10 cellular contexts compared by ENCODE assay signal in the genomic region with DNA sequence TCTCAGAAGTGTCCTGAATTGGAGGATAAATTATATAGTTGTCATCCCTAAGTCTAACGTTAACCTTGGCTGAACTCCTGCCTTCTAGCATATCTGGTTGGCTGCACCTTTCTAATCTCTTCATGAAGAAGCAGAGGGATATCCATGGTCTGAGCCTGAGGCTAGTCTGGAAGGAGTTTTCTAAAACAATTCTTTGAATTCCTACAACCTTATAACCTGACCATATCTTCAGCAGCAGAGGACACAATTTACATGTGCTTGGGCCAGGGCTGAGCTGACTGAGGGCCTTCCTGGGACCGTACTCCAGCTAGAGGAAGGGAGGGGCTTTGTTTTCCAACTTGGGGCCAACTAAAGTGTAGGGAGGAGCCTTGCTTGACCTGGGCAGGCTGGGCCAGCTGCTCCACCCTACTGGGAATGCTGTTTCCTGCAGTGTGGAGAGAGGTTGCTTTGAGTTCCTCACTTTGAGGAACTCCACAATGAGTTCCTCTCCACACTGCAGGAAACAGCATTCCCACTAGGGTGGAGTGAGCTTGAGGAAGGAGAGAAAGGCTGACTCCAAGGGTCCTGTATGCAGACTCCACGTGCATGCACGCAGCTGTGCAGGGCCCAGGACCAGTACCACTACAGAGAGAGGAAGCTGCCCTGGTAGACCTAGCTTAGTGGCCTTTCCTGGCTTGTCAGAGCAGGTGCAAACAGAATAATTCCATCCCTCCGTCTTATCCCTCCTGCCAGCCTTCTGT. TPM values are rescaled to one million over a fixed set of nuclear protein-coding genes. Genes with fewer than 3 reads are reported as not detected.
DNase-seq lines count a peak whose midpoint lies in the region; ATAC-seq and TF ChIP-seq lines count a peak whose summit lies in the region.
"Had no signal": no experiment of that assay in that cellular context is flagged by ENCODE, and none has a peak within 500 bp of the region (broad histone marks: within the 10 kb centered on the region; RNA-seq: fewer than 3 reads in every experiment).

No MANE protein-coding gene starts in this region.

- H3K9me2 ChIP-seq in GM23338 (ENCODE audit: insufficient read depth): no peaks in the 10 kb centered on the region
- no peaks in the 10 kb centered on the region for H3K9me2 ChIP-seq in hepatocyte (replicated peaks; ENCODE audit: insufficient read depth)

- TF ChIP-seq CTCF in GM23338 (conservative IDR thresholded peaks at IDR 0.05; ENCODE audit: low read depth in 2 of 2) (no peak), hepatocyte (IDR thresholded peaks at IDR 0.05; ENCODE audit: poor library complexity) (no peak)

- H3K4me1 ChIP-seq in GM23338 (ENCODE audit: insufficient read depth): peaks cover 23% of the 10 kb centered on the region
- peaks cover 16% of the 10 kb centered on the region for H3K4me1 ChIP-seq in hepatocyte (ENCODE audit: insufficient read depth)
- H3K4me1 ChIP-seq in skeletal muscle tissue (ENCODE audit: control insufficient read depth in 3 of 3, insufficient read depth in 3 of 3, low read length in 3 of 3): peaks cover 36 to 51% (median 45%) of the 10 kb centered on the region in 3 donors

- no peaks in the 10 kb centered on the region for H3K9me3 Mint-ChIP-seq in GM23338
- H3K9me3 Mint-ChIP-seq: naive B cell; stimulated activated naive CD8-positive, alpha-beta T cell treated with anti-CD3 and anti-CD28 coated beads, Interleukin-15, Interleukin-2, amounts not matched to agents 100 ng/mL and 50 ng/mL, for 24 hours had no signal

- H3K36me3 ChIP-seq in GM23338 (ENCODE audit: insufficient read depth): peaks cover 22% of the 10 kb centered on the region
- H3K36me3 ChIP-seq in hepatocyte (replicated peaks; ENCODE audit: insufficient read depth, low read depth): no peaks in the 10 kb centered on the region
- H3K36me3 ChIP-seq in skeletal muscle tissue (ENCODE audit: control insufficient read depth in 3 of 3, insufficient read depth in 3 of 3, low read length in 3 of 3): peaks cover 41 to 62% (median 56%) of the 10 kb centered on the region in 3 donors

- DNase-seq in GM23338 (ENCODE audit: low spot score): peak; percentile 51
- DNase-seq in hepatocyte (ENCODE audit: low spot score): no peak
- DNase-seq: naive B cell had no signal

- peak; percentile 64 for ATAC-seq in GM23338
- no peak for ATAC-seq in GM19397 (IDR thresholded peaks at IDR 0.05; ENCODE audit: unreplicated experiment)
- no peak for ATAC-seq in GM21423 (IDR thresholded peaks at IDR 0.05; ENCODE audit: unreplicated experiment)
- ATAC-seq in HG03342 (IDR thresholded peaks at IDR 0.05; ENCODE audit: unreplicated experiment): no peak
- ATAC-seq in GM18873 (IDR thresholded peaks at IDR 0.05; ENCODE audit: low FRiP score, unreplicated experiment): no peak

- H3K4me3 Mint-ChIP-seq in GM23338: no peak overlapping the region
- H3K4me3 Mint-ChIP-seq: naive B cell; stimulated activated naive CD8-positive, alpha-beta T cell treated with anti-CD3 and anti-CD28 coated beads, Interleukin-15, Interleukin-2, amounts not matched to agents 100 ng/mL and 50 ng/mL, for 24 hours had no signal

- peak overlapping the region in 2 of 3 donors; percentile 14 to 62 for H3K9ac ChIP-seq in skeletal muscle tissue (ENCODE audit: low read depth in 1 of 3, low read length in 3 of 3)

- peak overlapping the region; percentile 80; the same call in 1 of the 2 replicates for H3K27ac ChIP-seq in GM23338 (ENCODE audit: low read depth)
- H3K27ac ChIP-seq in angular gyrus (ENCODE audit: low read depth, low read length): peak overlapping the region; percentile 18
- peak overlapping the region; percentile 50 for H3K27ac ChIP-seq in hepatocyte
- no peak overlapping the region for H3K27ac ChIP-seq in skeletal muscle tissue (ENCODE audit: low read depth, low read length)

- peaks cover 4% of the 10 kb centered on the region for H3K27me3 Mint-ChIP-seq in GM23338 (ENCODE audit: insufficient read depth, low read depth, poor library complexity)
- H3K27me3 Mint-ChIP-seq: naive B cell; stimulated activated naive CD8-positive, alpha-beta T cell treated with anti-CD3 and anti-CD28 coated beads, Interleukin-15, Interleukin-2, amounts not matched to agents 100 ng/mL and 50 ng/mL, for 24 hours had no signal

- no peaks in the 10 kb centered on the region for H3K27me3 ChIP-seq in GM23338 (ENCODE audit: insufficient read depth)
- no peaks in the 10 kb centered on the region for H3K27me3 ChIP-seq in hepatocyte
- no peaks in the 10 kb centered on the region for H3K27me3 ChIP-seq in skeletal muscle tissue (ENCODE audit: control insufficient read depth in 3 of 3, insufficient read depth in 3 of 3, low read length in 3 of 3)

- H3K9me3 ChIP-seq in hepatocyte (ENCODE audit: low read depth): no peaks in the 10 kb centered on the region
- no peaks in the 10 kb centered on the region for H3K9me3 ChIP-seq in skeletal muscle tissue (ENCODE audit: control insufficient read depth in 3 of 3, low read length in 3 of 3)

- H3F3A ChIP-seq in GM23338 (replicated peaks; ENCODE audit: low read depth): peaks cover 3% of the 10 kb centered on the region; the same call in 1 of the 2 replicates

- H3K36me3 Mint-ChIP-seq in GM23338 (ENCODE audit: low read depth): peaks cover 83% of the 10 kb centered on the region
- H3K36me3 Mint-ChIP-seq: naive B cell had no signal

- peaks cover 31% of the 10 kb centered on the region for H3K4me1 Mint-ChIP-seq in GM23338

- no peak overlapping the region for H3K4me3 ChIP-seq in GM23338
- H3K4me3 ChIP-seq in hepatocyte: no peak overlapping the region
- H3K4me3 ChIP-seq in skeletal muscle tissue (ENCODE audit: low read length in 3 of 3): peak overlapping the region in 1 of 3 donors; percentile 22

- H3K4me2 ChIP-seq in GM23338 (0 out of 2 replicates have a peak overlapping the region, but pooled peaks have one; percentile 44), hepatocyte (no peak overlapping the region)

- H2AFZ ChIP-seq in GM23338: no peak overlapping the region
- no peak overlapping the region for H2AFZ ChIP-seq in hepatocyte

- H4K20me1 ChIP-seq in GM23338 (replicated peaks; ENCODE audit: insufficient read depth) (peaks cover 31% of the 10 kb centered on the region), hepatocyte (ENCODE audit: insufficient read depth, poor library complexity, severe bottlenecking) (peaks cover 7% of the 10 kb centered on the region)

- H3K79me2 ChIP-seq in GM23338 (replicated peaks; ENCODE audit: insufficient read depth) (no peaks in the 10 kb centered on the region), hepatocyte (peaks cover 10% of the 10 kb centered on the region)

- WGBS in hepatocyte (ENCODE audit: low lambda C conversion rate, missing lambda C conversion rate): 60% methylated on average over 5 of the region's 5 CpGs

- H3K27ac Mint-ChIP-seq in GM23338: peak overlapping the region; percentile 37; the same call in 1 of the 2 replicates
- H3K27ac Mint-ChIP-seq: stimulated activated naive CD8-positive, alpha-beta T cell treated with anti-CD3 and anti-CD28 coated beads, Interleukin-15, Interleukin-2, amounts not matched to agents 100 ng/mL and 50 ng/mL, for 24 hours had no signal

TF ChIP-seq in GM23338, 12 proteins besides CTCF, POLR2A, EP300 and RAD21 (continues in another document):
- no peak for TF ChIP-seq NANOG (IDR thresholded peaks at IDR 0.05; ENCODE audit: borderline replicate concordance)
- no peak for TF ChIP-seq STAT1 (IDR thresholded peaks at IDR 0.05; ENCODE audit: unreplicated experiment)
- TF ChIP-seq ETS1 (IDR thresholded peaks at IDR 0.05): no peak
- TF ChIP-seq ZNF331 (CRISPR knock-in tag; IDR thresholded peaks at IDR 0.05; ENCODE audit: low read depth): no peak
- no peak for TF ChIP-seq EZH2phosphoT487 (IDR thresholded peaks at IDR 0.05; ENCODE audit: unreplicated experiment)

RNA-seq across cellular contexts. Expression of gene CEP68, which starts 19.6 kb away (rescaled TPM):
- total RNA-seq in GM23338 (2014; rRNA removed; shearing (Covaris generic)): 20.7 and 24.4 TPM in 2 replicates
- polyA plus RNA-seq in GM23338 (2016; fragmentation: Nextera tagmentation; extraction: Ambion mirVana) (11.8 and 13.0 TPM in 2 replicates), hepatocyte (9.4 and 9.8 TPM in 2 replicates)
- total RNA-seq in hepatocyte (7.6 and 8.2 TPM in 2 replicates), skeletal muscle tissue (27.1 TPM)

RNA-seq across cellular contexts. Expression of gene RAB1A, which starts 54.1 kb away (rescaled TPM):
- 93.6 and 94.8 TPM in 2 replicates for total RNA-seq in GM23338 (2014; rRNA removed; shearing (Covaris generic))
- polyA plus RNA-seq in GM23338 (2016; fragmentation: Nextera tagmentation; extraction: Ambion mirVana) (140 and 172 TPM in 2 replicates), hepatocyte (335 and 347 TPM in 2 replicates)
- total RNA-seq in hepatocyte (178 and 200 TPM in 2 replicates), skeletal muscle tissue (58.5 TPM)
